ENCODE assay signal across 9 cellular contexts in the genomic region with DNA sequence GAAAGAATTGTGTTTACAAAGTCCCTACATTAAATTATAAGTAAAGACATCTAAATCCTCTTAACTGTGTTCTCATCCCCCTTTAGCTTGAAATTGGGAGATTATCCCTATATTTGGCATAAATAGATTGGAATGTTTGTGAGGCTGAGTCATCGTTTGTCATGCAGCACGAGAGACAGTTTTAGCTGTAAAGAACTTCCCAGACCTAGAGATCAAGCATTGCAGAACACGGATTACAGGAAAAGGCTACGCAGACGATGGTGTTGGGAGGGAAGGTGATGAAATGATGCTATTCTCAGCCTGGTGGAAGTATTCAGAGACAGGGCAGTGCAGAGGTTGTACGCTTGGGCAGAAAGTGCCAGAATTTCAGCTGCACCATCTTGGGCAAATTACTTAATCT.
DNase-seq lines count a peak whose midpoint lies in the region; ATAC-seq, FAIRE-seq and TF ChIP-seq lines count a peak whose summit lies in the region.
"Had no signal": no experiment of that assay in that cellular context is flagged by ENCODE, and none has a peak within 500 bp of the region (broad histone marks: within the 10 kb centered on the region; RNA-seq: fewer than 3 reads in every experiment).

No MANE protein-coding gene starts in this region.

- H3K79me1 ChIP-seq in trophoblast cell (ENCODE audit: low read length) = no peaks in the 10 kb centered on the region

- no peak overlapping the region for H3K9ac ChIP-seq in trophoblast cell (ENCODE audit: low read length)

- H2AFZ ChIP-seq in ACC112 (ENCODE audit: low read length, unreplicated experiment) (no peak overlapping the region), trophoblast cell (ENCODE audit: insufficient read depth, low read length, poor library complexity) (no peak overlapping the region)

- peaks cover 10% of the 10 kb centered on the region for H3K4me1 ChIP-seq in ACC112 (ENCODE audit: control insufficient read depth, insufficient read depth, low read length, unreplicated experiment)
- H3K4me1 ChIP-seq in trophoblast cell (ENCODE audit: control insufficient read depth in 1 of 2, insufficient read depth in 2 of 2, low read length in 2 of 2) = no peaks in the 10 kb centered on the region

- no peak overlapping the region for H2BK120ac ChIP-seq in trophoblast cell (ENCODE audit: insufficient read depth, low read length, poor library complexity)

- WGBS in trophoblast cell (ENCODE audit: extremely low coverage, insufficient coverage, insufficient read length) = no CpG with 5 or more reads among the region's 6 CpGs

- H3K79me2 ChIP-seq in ACC112 (ENCODE audit: control insufficient read depth, insufficient read depth, low read length, unreplicated experiment) (no peaks in the 10 kb centered on the region), trophoblast cell (ENCODE audit: control insufficient read depth, insufficient read depth, low read length, poor library complexity) (no peaks in the 10 kb centered on the region)

- no peaks in the 10 kb centered on the region for H3K9me3 ChIP-seq in trophoblast cell (ENCODE audit: insufficient read depth, low read depth, low read length)

- no peak overlapping the region for H4K91ac ChIP-seq in trophoblast cell (ENCODE audit: low read depth, low read length)

- no peak overlapping the region for H2BK12ac ChIP-seq in trophoblast cell (ENCODE audit: low read length)

- H3K4me3 ChIP-seq in ACC112 (ENCODE audit: low read depth, low read length) (no peak overlapping the region), brain microvascular endothelial cell (ENCODE audit: low read depth, low read length) (no peak overlapping the region), trophoblast cell (ENCODE audit: low read depth, low read length) (no peak overlapping the region)

- DNase-seq in HPDE6-E6E7 (ENCODE audit: extremely low spot score) (peak; percentile 37), brain microvascular endothelial cell (peak; percentile 93), iris pigment epithelial cell (ENCODE audit: low read depth) (peak; percentile 96), trophoblast cell (no peak), D721Med (ENCODE audit: insufficient read length, low spot score) (no peak), NCI-H524 treated with DMSO at 0.1 percent for 48 hours (lab: John Stamatoyannopoulos, UW) (no peak)
- DNase-seq: activated naive CD8-positive, alpha-beta T cell treated with anti-CD3 and anti-CD28 coated beads, Interleukin-2, amount 50 U/mL, for 24 hours had no signal

- H3K27ac ChIP-seq in ACC112 (ENCODE audit: low read depth, low read length) (peak overlapping the region; percentile 66), brain microvascular endothelial cell (peak overlapping the region; percentile 58), trophoblast cell (ENCODE audit: low read depth, low read length) (no peak overlapping the region)

- H3K18ac ChIP-seq in trophoblast cell (ENCODE audit: low read length) = no peak overlapping the region

- TF ChIP-seq CTCF in brain microvascular endothelial cell (IDR thresholded peaks at IDR 0.05; ENCODE audit: low read depth, low read length, missing control alignments) (no peak), D721Med (IDR thresholded peaks at IDR 0.05; ENCODE audit: insufficient read depth, missing control alignments) (no peak)

- no peak overlapping the region for H2AK5ac ChIP-seq in trophoblast cell (ENCODE audit: low read length)

- FAIRE-seq in D721Med (lab: Jason Lieb, UNC) = no peak

- no peak overlapping the region for H2BK5ac ChIP-seq in trophoblast cell (ENCODE audit: low read depth, low read length, poor library complexity)

- H3K27me3 ChIP-seq in ACC112 (ENCODE audit: insufficient read depth, low read length) = no peaks in the 10 kb centered on the region
- no peaks in the 10 kb centered on the region for H3K27me3 ChIP-seq in brain microvascular endothelial cell (replicated peaks)
- H3K27me3 ChIP-seq in trophoblast cell (ENCODE audit: insufficient read depth, low read length) = no peaks in the 10 kb centered on the region

- H3K36me3 ChIP-seq in ACC112 (ENCODE audit: insufficient read depth, low read length) (no peaks in the 10 kb centered on the region), brain microvascular endothelial cell (replicated peaks) (no peaks in the 10 kb centered on the region), trophoblast cell (ENCODE audit: control insufficient read depth in 1 of 2, insufficient read depth in 2 of 2, low read length in 2 of 2) (no peaks in the 10 kb centered on the region)

- no peak overlapping the region for H4K8ac ChIP-seq in trophoblast cell (ENCODE audit: low read depth, low read length)

- ATAC-seq in GM19397 (IDR thresholded peaks at IDR 0.05; ENCODE audit: unreplicated experiment) = no peak
- ATAC-seq: activated naive CD8-positive, alpha-beta T cell treated with anti-CD3 and anti-CD28 coated beads, Interleukin-2, amount 50 U/mL, for 24 hours had no signal

- H3K23ac ChIP-seq in trophoblast cell (ENCODE audit: low read length) = no peak overlapping the region

- in situ Hi-C loops in brain microvascular endothelial cell (cut with HindIII; ENCODE audit: low pct_ligation_motif_present, low sequenced_read_pairs) = no loop called here

- no peak overlapping the region for H3K4ac ChIP-seq in trophoblast cell (ENCODE audit: low read depth, low read length)

- no peak overlapping the region for H4K12ac ChIP-seq in trophoblast cell (ENCODE audit: low read depth, low read length)

- no peak overlapping the region for H3K4me2 ChIP-seq in trophoblast cell (ENCODE audit: low read length)

- no peak overlapping the region for H3K14ac ChIP-seq in trophoblast cell (ENCODE audit: low read length)

Comparison
In these comparisons a context has a peak if more than half of its experiments do, and no peak if none do; other contexts are left out.
1. DNase-seq: peak in HPDE6-E6E7 (single experiment), brain microvascular endothelial cell (single experiment) and iris pigment epithelial cell (single experiment); none in trophoblast cell (0 of 2), D721Med (single experiment) and NCI-H524 treated with DMSO at 0.1 percent for 48 hours (single experiment).